In genomic region chr6:166752097-166752496, GRCh38 we compare ENCODE assay signal across 13 cellular contexts.
A peak's percentile ranks its signal among the peaks of the same experiment; 100 is the strongest.
DNase-seq lines count a peak whose midpoint lies in the region; ATAC-seq and TF ChIP-seq lines count a peak whose summit lies in the region.
"Had no signal": no experiment of that assay in that cellular context is flagged by ENCODE, and none has a peak within 500 bp of the region (broad histone marks: within the 10 kb centered on the region; RNA-seq: fewer than 3 reads in every experiment).

No MANE protein-coding gene starts in this region.

- peaks cover 0 to 2% (median 0%) of the 10 kb centered on the region in 4 donors for H3K4me1 ChIP-seq in upper lobe of left lung
- H3K4me1 ChIP-seq: ascending aorta had no signal

- H3K4me3 ChIP-seq in upper lobe of left lung = no peak overlapping the region
- H3K4me3 ChIP-seq: ascending aorta, heart left ventricle had no signal

- H3K27me3 ChIP-seq in upper lobe of left lung = no peaks in the 10 kb centered on the region
- H3K27me3 ChIP-seq: ascending aorta had no signal

- no peaks in the 10 kb centered on the region for H3K9me3 Mint-ChIP-seq in activated CD8-positive, alpha-beta memory T cell treated with anti-CD3 and anti-CD28 coated beads, Interleukin-2, amount 10 ng/mL, durations not matched to agents 7 days and 5 days (ENCODE audit: low read depth)
- H3K9me3 Mint-ChIP-seq: T-cell had no signal

- peak; percentile 77 for DNase-seq in GM10266 (ENCODE audit: extremely low spot score)
- no peak for DNase-seq in activated CD8-positive, alpha-beta memory T cell treated with anti-CD3 and anti-CD28 coated beads, Interleukin-2, amount 10 ng/mL, durations not matched to agents 7 days and 5 days
- no peak for DNase-seq in upper lobe of left lung
- DNase-seq in NCI-H1092 treated with DMSO at 0.1 percent for 48 hours (lab: John Stamatoyannopoulos, UW) = no peak
- no peak for DNase-seq in NCI-H2227 (lab: John Stamatoyannopoulos, UW; ENCODE audit: unreplicated experiment)
- DNase-seq: GF-D8, heart left ventricle, NCI-H1417, T-cell had no signal

- no peak for TF ChIP-seq EP300 in upper lobe of left lung (IDR thresholded peaks at IDR 0.05)

- H3K27me3 Mint-ChIP-seq in activated CD8-positive, alpha-beta memory T cell treated with anti-CD3 and anti-CD28 coated beads, Interleukin-2, amount 10 ng/mL, durations not matched to agents 7 days and 5 days = peaks cover 25% of the 10 kb centered on the region

- H3K4me3 Mint-ChIP-seq in activated CD8-positive, alpha-beta memory T cell treated with anti-CD3 and anti-CD28 coated beads, Interleukin-2, amount 10 ng/mL, durations not matched to agents 7 days and 5 days = no peak overlapping the region
- H3K4me3 Mint-ChIP-seq: T-cell had no signal

- H3K27ac Mint-ChIP-seq in activated CD8-positive, alpha-beta memory T cell treated with anti-CD3 and anti-CD28 coated beads, Interleukin-2, amount 10 ng/mL, durations not matched to agents 7 days and 5 days = no peak overlapping the region
- H3K27ac Mint-ChIP-seq: T-cell had no signal

- H3K36me3 Mint-ChIP-seq in activated CD8-positive, alpha-beta memory T cell treated with anti-CD3 and anti-CD28 coated beads, Interleukin-2, amount 10 ng/mL, durations not matched to agents 7 days and 5 days = no peaks in the 10 kb centered on the region

- WGBS in upper lobe of left lung, 2 donors = 85 to 87% methylated on average over 9 of the region's 9 CpGs

- H3K36me3 ChIP-seq in upper lobe of left lung = no peaks in the 10 kb centered on the region
- H3K36me3 ChIP-seq: ascending aorta, heart left ventricle had no signal

- H3K9me3 ChIP-seq in upper lobe of left lung = no peaks in the 10 kb centered on the region
- H3K9me3 ChIP-seq: ascending aorta, heart left ventricle had no signal

- no peak for TF ChIP-seq CTCF in GM10266 (IDR thresholded peaks at IDR 0.05; ENCODE audit: control insufficient read depth, insufficient read depth, low read depth, missing control alignments)
- no peak for TF ChIP-seq CTCF in upper lobe of left lung (IDR thresholded peaks at IDR 0.05)

- no peak overlapping the region for H3K27ac ChIP-seq in upper lobe of left lung
- H3K27ac ChIP-seq: ascending aorta, heart left ventricle had no signal

- TF ChIP-seq POLR2A in upper lobe of left lung (IDR thresholded peaks at IDR 0.05) = no peak

- CTCF ChIA-PET in activated CD8-positive, alpha-beta memory T cell treated with anti-CD3 and anti-CD28 coated beads, Interleukin-2, amount 10 ng/mL, durations not matched to agents 7 days and 5 days (lab: Charles Lee) = no interaction called here

- H3K4me1 Mint-ChIP-seq in activated CD8-positive, alpha-beta memory T cell treated with anti-CD3 and anti-CD28 coated beads, Interleukin-2, amount 10 ng/mL, durations not matched to agents 7 days and 5 days = peaks cover 9% of the 10 kb centered on the region

- ATAC-seq in GM19395 (IDR thresholded peaks at IDR 0.05; ENCODE audit: unreplicated experiment) (peak; percentile 95), HG02840 (IDR thresholded peaks at IDR 0.05; ENCODE audit: low FRiP score, unreplicated experiment) (peak; percentile 59), HG03469 (IDR thresholded peaks at IDR 0.05; ENCODE audit: unreplicated experiment) (peak; percentile 96), upper lobe of left lung (ENCODE audit: low FRiP score in 2 of 2) (no peak)
- ATAC-seq in activated CD8-positive, alpha-beta memory T cell treated with anti-CD3 and anti-CD28 coated beads, Interleukin-2, amount 10 ng/mL, durations not matched to agents 7 days and 5 days = no peak
- ATAC-seq: heart left ventricle, T-cell had no signal

Comparison
In these comparisons a context has a peak if more than half of its experiments do, and no peak if none do; other contexts are left out.
1. ATAC-seq: peak in GM19395 (single experiment), HG02840 (single experiment) and HG03469 (single experiment); none in activated CD8-positive, alpha-beta memory T cell treated with anti-CD3 and anti-CD28 coated beads, Interleukin-2, amount 10 ng/mL, durations not matched to agents 7 days and 5 days (single experiment) and upper lobe of left lung (0 of 2).